In genomic region chr16:23435500-23435899, GRCh38 we compare ENCODE assay signal across 8 cellular contexts. TPM values are rescaled to one million over a fixed set of nuclear protein-coding genes. Genes with fewer than 3 reads are reported as not detected.
DNase-seq lines count a peak whose midpoint lies in the region; ATAC-seq, FAIRE-seq and TF ChIP-seq lines count a peak whose summit lies in the region.

No MANE protein-coding gene starts in this region.

- no peak overlapping the region for H3K4me2 ChIP-seq in GM23248 (ENCODE audit: unreplicated experiment)
- no peak overlapping the region for H3K4me2 ChIP-seq in HepG2 (ENCODE audit: low read depth, low read length)

- POLR2A ChIA-PET in HepG2 (lab: Yijun Ruan, JAX), result no interaction called here

- H3K27ac ChIP-seq in GM23248 (no peak overlapping the region), HepG2 (ENCODE audit: extremely low read length, insufficient read depth, low read length) (no peak overlapping the region)

- H3K9me2 ChIP-seq in GM23248 (ENCODE audit: insufficient read depth), result no peaks in the 10 kb centered on the region

- H3K4me1 ChIP-seq in GM23248 (ENCODE audit: insufficient read depth), result no peaks in the 10 kb centered on the region
- H3K4me1 ChIP-seq in HepG2 (ENCODE audit: insufficient read depth, low read length), result no peaks in the 10 kb centered on the region

- WGBS in GM23248 (ENCODE audit: low coverage in 1 of 2, low lambda C conversion rate in 2 of 2, missing lambda C conversion rate in 2 of 2), 2 experiments, result 49 to 51% methylated on average over 6 of the region's 6 CpGs
- WGBS in HepG2 (ENCODE audit: low lambda C conversion rate), result 45% methylated on average over 6 of the region's 6 CpGs

- peak; percentile 90 for TF ChIP-seq CTCF in HepG2 (CRISPR knock-in tag; IDR thresholded peaks at IDR 0.05)

- H3K9ac ChIP-seq in GM23248, result no peak overlapping the region
- H3K9ac ChIP-seq in HepG2 (ENCODE audit: insufficient read depth, low read depth, low read length), result no peak overlapping the region

- peak; percentile 81 to 90 for ATAC-seq in activated CD4-positive, CD25-positive, alpha-beta regulatory T cell treated with anti-CD3 and anti-CD28 coated beads, Interleukin-2, amount 50 U/mL, for 24 hours
- ATAC-seq in HepG2, result peak; percentile 98
- ATAC-seq in GM18858 (IDR thresholded peaks at IDR 0.05; ENCODE audit: unreplicated experiment), result no peak

- BruUV-seq in HepG2 (replicated peaks; lab: Mats Ljungman, UMichigan), result no TSS peak

- TF ChIP-seq POLR2A in HepG2 (IDR thresholded peaks at IDR 0.05; ENCODE audit: insufficient read depth in 1 of 2, low read depth in 2 of 2, low read length in 2 of 2), result no peak

- H3K36me3 ChIP-seq in GM23248 (ENCODE audit: low read depth) (peaks cover 34% of the 10 kb centered on the region), HepG2 (replicated peaks in 1 of 2; ENCODE audit: control insufficient read depth in 1 of 2, insufficient read depth in 2 of 2, low read length in 2 of 2) (peaks cover 17 to 61% of the 10 kb centered on the region in 2 experiments)

- intact Hi-C loops in HepG2 (cut with micrococcal nuclease; ENCODE audit: unreplicated experiment), result loop anchor here (10.0 kb wide), 2 partner anchors 141 to 351 kb away; no protein-coding TSS in a partner anchor

- H3K9me3 ChIP-seq in GM23248 (ENCODE audit: low read depth), result no peaks in the 10 kb centered on the region
- no peaks in the 10 kb centered on the region for H3K9me3 ChIP-seq in HepG2 (ENCODE audit: low read length)

- 0 out of 2 replicates have a peak, but pooled peaks cover 4% of the 10 kb centered on the region for H4K20me1 ChIP-seq in GM23248 (ENCODE audit: insufficient read depth)
- H4K20me1 ChIP-seq in HepG2 (ENCODE audit: insufficient read depth, low read length), result peaks cover 15% of the 10 kb centered on the region

- TF ChIP-seq EP300 in HepG2 (IDR thresholded peaks at IDR 0.05; ENCODE audit: low read depth in 2 of 2, low read length in 2 of 2) (no peak), HepG2 (CRISPR knock-in tag; IDR thresholded peaks at IDR 0.05; ENCODE audit: borderline replicate concordance) (no peak)

- CTCF ChIA-PET in HepG2 (lab: Yijun Ruan, JAX; ENCODE audit: low intra/inter-chr PET ratio, low total read pairs), result interaction anchor here (0.7 to 7.5 kb wide), 7 partner anchors 12 to 537 kb away, joined by 3 to 251 read pairs (median 10); partner anchors contain the start of genes COG7, NDUFAB1 and SCNN1G

- H3K79me2 ChIP-seq in GM23248 (ENCODE audit: insufficient read depth) (no peaks in the 10 kb centered on the region), HepG2 (ENCODE audit: insufficient read depth, low read length) (no peaks in the 10 kb centered on the region)

- FAIRE-seq in HepG2 (lab: Jason Lieb, UNC), result peak; percentile 72

- H3K4me3 ChIP-seq in GM23248 (no peak overlapping the region), HepG2 (replicated peaks in 1 of 3; ENCODE audit: insufficient read depth in 1 of 3, low read depth in 2 of 3, low read length in 3 of 3) (no peak overlapping the region)

- DNase-seq in AG08395 (ENCODE audit: low spot score) (peak; percentile 47), GM23248 (peak; percentile 69), NCI-H446 (lab: John Stamatoyannopoulos, UW) (peak; percentile 26 to 63), cerebellum (ENCODE audit: low spot score) (peak; percentile 47), HepG2 (ENCODE audit: low spot score) (peak; percentile 77)
- peak; percentile 33 to 53 (median 38) for DNase-seq in stimulated activated CD4-positive, alpha-beta T cell treated with anti-CD3 and anti-CD28 coated beads, TNF-alpha, amount 100 ng/mL, for 48 hours (ENCODE audit: low read depth in 3 of 3)

- in situ Hi-C loops in GM23248 (cut with MboI) (loop anchor here (10.0 kb wide), 1 partner anchor 251 kb away; the partner anchor contains the start of gene SCNN1G), HepG2 (cut with HindIII; ENCODE audit: extremely low pct_ligation_motif_present, low pct_unique_long_range_greater_than_20kb) (loop anchor here (10.0 kb wide), 1 partner anchor 531 kb away; no protein-coding TSS in a partner anchor)

- peaks cover 5% of the 10 kb centered on the region for H3F3A ChIP-seq in GM23248 (ENCODE audit: insufficient read depth)

- peak; percentile 72 for TF ChIP-seq RAD21 in HepG2 (CRISPR knock-in tag; IDR thresholded peaks at IDR 0.05)

- H2AFZ ChIP-seq in GM23248, result no peak overlapping the region
- no peak overlapping the region for H2AFZ ChIP-seq in HepG2 (ENCODE audit: low read length)

- no peaks in the 10 kb centered on the region for H3K27me3 ChIP-seq in GM23248 (replicated peaks; ENCODE audit: insufficient read depth)
- no peaks in the 10 kb centered on the region for H3K27me3 ChIP-seq in HepG2 (ENCODE audit: control insufficient read depth in 1 of 2, insufficient read depth in 2 of 2, low read length in 2 of 2)

TF ChIP-seq in HepG2, 621 proteins besides CTCF, POLR2A, EP300 and RAD21 (continues in another document):
- no peak for TF ChIP-seq ZNF232 (CRISPR knock-in tag; IDR thresholded peaks at IDR 0.05; ENCODE audit: borderline replicate concordance)
- TF ChIP-seq HDAC2 (CRISPR knock-in tag; IDR thresholded peaks at IDR 0.05), result no peak
- TF ChIP-seq ASH2L (IDR thresholded peaks at IDR 0.05; ENCODE audit: insufficient read length, low read depth, low read length), result no peak
- TF ChIP-seq, protein P1, sequence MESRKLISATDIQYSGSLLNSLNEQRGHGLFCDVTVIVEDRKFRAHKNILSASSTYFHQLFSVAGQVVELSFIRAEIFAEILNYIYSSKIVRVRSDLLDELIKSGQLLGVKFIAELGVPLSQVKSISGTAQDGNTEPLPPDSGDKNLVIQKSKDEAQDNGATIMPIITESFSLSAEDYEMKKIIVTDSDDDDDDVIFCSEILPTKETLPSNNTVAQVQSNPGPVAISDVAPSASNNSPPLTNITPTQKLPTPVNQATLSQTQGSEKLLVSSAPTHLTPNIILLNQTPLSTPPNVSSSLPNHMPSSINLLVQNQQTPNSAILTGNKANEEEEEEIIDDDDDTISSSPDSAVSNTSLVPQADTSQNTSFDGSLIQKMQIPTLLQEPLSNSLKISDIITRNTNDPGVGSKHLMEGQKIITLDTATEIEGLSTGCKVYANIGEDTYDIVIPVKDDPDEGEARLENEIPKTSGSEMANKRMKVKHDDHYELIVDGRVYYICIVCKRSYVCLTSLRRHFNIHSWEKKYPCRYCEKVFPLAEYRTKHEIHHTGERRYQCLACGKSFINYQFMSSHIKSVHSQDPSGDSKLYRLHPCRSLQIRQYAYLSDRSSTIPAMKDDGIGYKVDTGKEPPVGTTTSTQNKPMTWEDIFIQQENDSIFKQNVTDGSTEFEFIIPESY (CRISPR knock-in tag; IDR thresholded peaks at IDR 0.05), result peak; percentile 53; the same call in 1 of the 2 replicates
- TF ChIP-seq PHF5A (CRISPR knock-in tag; IDR thresholded peaks at IDR 0.05; ENCODE audit: low read depth, unreplicated experiment), result peak; percentile 57
- TF ChIP-seq, protein P2, sequence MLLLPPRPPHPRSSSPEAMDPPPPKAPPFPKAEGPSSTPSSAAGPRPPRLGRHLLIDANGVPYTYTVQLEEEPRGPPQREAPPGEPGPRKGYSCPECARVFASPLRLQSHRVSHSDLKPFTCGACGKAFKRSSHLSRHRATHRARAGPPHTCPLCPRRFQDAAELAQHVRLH (CRISPR knock-in tag; IDR thresholded peaks at IDR 0.05; ENCODE audit: borderline replicate concordance, low read depth), result peak; percentile 45; the same call in 1 of the 2 replicates
- peak; percentile 81 for TF ChIP-seq STAG1 (CRISPR knock-in tag; IDR thresholded peaks at IDR 0.05)
- 0 out of 2 replicates have a peak, but pooled peaks have one; percentile 19 for TF ChIP-seq THAP11 (CRISPR knock-in tag; IDR thresholded peaks at IDR 0.05)
- TF ChIP-seq, protein P3, sequence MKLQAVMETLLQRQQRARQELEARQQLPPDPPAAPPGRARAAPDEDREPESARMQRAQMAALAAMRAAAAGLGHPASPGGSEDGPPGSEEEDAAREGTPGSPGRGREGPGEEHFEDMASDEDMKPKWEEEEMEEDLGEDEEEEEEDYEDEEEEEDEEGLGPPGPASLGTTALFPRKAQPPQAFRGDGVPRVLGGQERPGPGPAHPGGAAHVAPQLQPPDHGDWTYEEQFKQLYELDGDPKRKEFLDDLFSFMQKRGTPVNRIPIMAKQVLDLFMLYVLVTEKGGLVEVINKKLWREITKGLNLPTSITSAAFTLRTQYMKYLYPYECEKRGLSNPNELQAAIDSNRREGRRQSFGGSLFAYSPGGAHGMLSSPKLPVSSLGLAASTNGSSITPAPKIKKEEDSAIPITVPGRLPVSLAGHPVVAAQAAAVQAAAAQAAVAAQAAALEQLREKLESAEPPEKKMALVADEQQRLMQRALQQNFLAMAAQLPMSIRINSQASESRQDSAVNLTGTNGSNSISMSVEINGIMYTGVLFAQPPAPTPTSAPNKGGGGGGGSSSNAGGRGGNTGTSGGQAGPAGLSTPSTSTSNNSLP (IDR thresholded peaks at IDR 0.05; ENCODE audit: low read depth, low read length), result peak; percentile 37; the same call in 1 of the 2 replicates

RNA-seq across cellular contexts. Expression of gene COG7, which starts 17.5 kb away (rescaled TPM):
- total RNA-seq in GM23248 (2014; rRNA removed; shearing (Covaris generic)), result 15.6 and 16.3 TPM in 2 replicates
- polyA plus RNA-seq in GM23248 (2016; fragmentation: Nextera tagmentation; extraction: Ambion mirVana) (13.5 and 14.6 TPM in 2 replicates), HepG2 (2011; rRNA removed) (51.0 and 54.5 TPM in 2 replicates)
- total RNA-seq in cerebellum (26.0 TPM), HepG2 (2016; rRNA removed; fragmentation: Illumina TruSeq; extraction: Trizol) (12.6 and 15.4 TPM in 2 replicates)
- 9.2 and 9.5 TPM in 2 replicates for total RNA-seq in HepG2 (2016; cell fraction: cytosol; rRNA removed; fragmentation: Illumina TruSeq; extraction: Trizol; ENCODE audit: low read depth)
- 14.1 and 14.7 TPM in 2 replicates for total RNA-seq in HepG2 (2016; cell fraction: insoluble cytoplasmic fraction; rRNA removed; fragmentation: Illumina TruSeq; extraction: Trizol)
- 8.1 and 9.4 TPM in 2 replicates for total RNA-seq in HepG2 (2016; cell fraction: membrane; rRNA removed; fragmentation: Illumina TruSeq; extraction: Trizol)
- 16.3 and 18.0 TPM in 2 replicates for total RNA-seq in HepG2 (2016; cell fraction: nucleus; rRNA removed; fragmentation: Illumina TruSeq; extraction: Trizol)
- 32.5 and 55.6 TPM in 2 replicates for polyA plus RNA-seq in HepG2 (2011; cell fraction: cytosol; rRNA removed)
- polyA plus RNA-seq in HepG2 (2011; cell fraction: nucleus; rRNA removed), result 105 and 118 TPM in 2 replicates
- polyA plus RNA-seq in HepG2 (2012), result 18.4 and 20.0 TPM in 2 replicates
- 1.5 and 2.3 TPM in 2 replicates for polyA plus RNA-seq in HepG2 (2016; cell fraction: cytosol; fragmentation: Illumina TruSeq; extraction: Trizol; ENCODE audit: low read depth)
- 22.3 and 23.7 TPM in 2 replicates for polyA plus RNA-seq in HepG2 (2016; cell fraction: insoluble cytoplasmic fraction; fragmentation: Illumina TruSeq; extraction: Trizol; ENCODE audit: low read depth)
- polyA plus RNA-seq in HepG2 (2016; cell fraction: membrane; fragmentation: Illumina TruSeq; extraction: Trizol; ENCODE audit: low read depth), result 3.7 and 4.9 TPM in 2 replicates
- polyA plus RNA-seq in HepG2 (2016; cell fraction: nucleus; fragmentation: Illumina TruSeq; extraction: Trizol; ENCODE audit: insufficient read depth, low read depth), result 47.6 and 49.5 TPM in 2 replicates
- 44.8 and 70.9 TPM in 2 replicates for polyA minus RNA-seq in HepG2 (2011; rRNA and poly(A)+ RNA removed; ENCODE audit: low replicate concordance)
- polyA minus RNA-seq in HepG2 (2011; cell fraction: cytosol; rRNA and poly(A)+ RNA removed), result 14.6 and 17.4 TPM in 2 replicates
- polyA minus RNA-seq in HepG2 (2011; cell fraction: nucleus; rRNA and poly(A)+ RNA removed), result 42.8 and 50.6 TPM in 2 replicates
